26 cellular contexts compared by ENCODE assay signal in genomic region chr3:46354984-46355383, GRCh38. TPM values are rescaled to one million over a fixed set of nuclear protein-coding genes. Genes with fewer than 3 reads are reported as not detected.
DNase-seq lines count a peak whose midpoint lies in the region; ATAC-seq and TF ChIP-seq lines count a peak whose summit lies in the region.
"Had no signal": no experiment of that assay in that cellular context is flagged by ENCODE, and none has a peak within 500 bp of the region (broad histone marks: within the 10 kb centered on the region; RNA-seq: fewer than 3 reads in every experiment).

No MANE protein-coding gene starts in this region.

- H3K27me3 Mint-ChIP-seq in T-helper 1 cell treated with Interleukin-12 subunit alpha and Interleukin-12 subunit beta and Interleukin-4 antibody, amounts not matched to agents 30 μg/mL and 1 μg/mL, for 36 hours (ENCODE audit: low read depth), result peaks cover 33% of the 10 kb centered on the region
- H3K27me3 Mint-ChIP-seq in activated CD8-positive, alpha-beta T cell treated with anti-CD3 and anti-CD28 coated beads for 36 hours, result peaks cover 24% of the 10 kb centered on the region
- peaks cover 2% of the 10 kb centered on the region for H3K27me3 Mint-ChIP-seq in memory B cell
- H3K27me3 Mint-ChIP-seq: naive B cell had no signal

- no peaks in the 10 kb centered on the region for H3K9me3 Mint-ChIP-seq in T-helper 1 cell treated with Interleukin-12 subunit alpha and Interleukin-12 subunit beta and Interleukin-4 antibody, amounts not matched to agents 30 μg/mL and 1 μg/mL, for 36 hours
- H3K9me3 Mint-ChIP-seq in activated CD8-positive, alpha-beta T cell treated with anti-CD3 and anti-CD28 coated beads for 36 hours, result no peaks in the 10 kb centered on the region
- H3K9me3 Mint-ChIP-seq in memory B cell, result no peaks in the 10 kb centered on the region
- H3K9me3 Mint-ChIP-seq: activated T-cell treated with anti-CD3 and anti-CD28 coated beads, Interleukin-2, amount 50 U/mL, for 24 hours had no signal

- POLR2A ChIA-PET in activated CD8-positive, alpha-beta T cell treated with anti-CD3 and anti-CD28 coated beads for 36 hours (lab: Charles Lee), result interaction anchor here (0.8 to 1.4 kb wide), 5 partner anchors 14 to 241 kb away, joined by 3 to 4 read pairs (median 3); no protein-coding TSS in a partner anchor

- peaks cover 46% of the 10 kb centered on the region for H3K36me3 Mint-ChIP-seq in T-helper 1 cell treated with Interleukin-12 subunit alpha and Interleukin-12 subunit beta and Interleukin-4 antibody, amounts not matched to agents 30 μg/mL and 1 μg/mL, for 36 hours (ENCODE audit: low read depth)
- H3K36me3 Mint-ChIP-seq in activated CD8-positive, alpha-beta T cell treated with anti-CD3 and anti-CD28 coated beads for 36 hours (ENCODE audit: low read depth), result no peaks in the 10 kb centered on the region
- peaks cover 4% of the 10 kb centered on the region for H3K36me3 Mint-ChIP-seq in memory B cell

- DNase-seq in T-helper 1 cell (no peak), GF-D8 (lab: John Stamatoyannopoulos, UW) (peak; percentile 16), memory B cell (ENCODE audit: low spot score in 2 of 2) (no peak), T-helper 9 cell (no peak), HK-2 (ENCODE audit: unreplicated experiment) (no peak), activated gamma-delta T cell treated with Interleukin-2 at 50 U/mL for 16 hours (no peak)
- no peak for DNase-seq in activated CD8-positive, alpha-beta T cell treated with anti-CD3 and anti-CD28 coated beads for 36 hours
- DNase-seq: activated T-cell treated with anti-CD3 and anti-CD28 coated beads, Interleukin-2, amount 50 U/mL, for 24 hours; colonic mucosa; COR-L47; DMS79; mesenchymal stem cell; MV-4-11; naive B cell; NCI-H187; NCI-H526 treated with DMSO at 0.1 percent for 48 hours; retina; stimulated activated CD4-positive, alpha-beta T cell treated with anti-CD3 and anti-CD28 coated beads, Interleukin-2, amount 100 ng/mL, for 48 hours; stimulated activated naive CD4-positive, alpha-beta T cell treated with Interleukin-2 at 50 U/mL for 16 hours; thyroid gland had no signal

- TF ChIP-seq CTCF in activated CD8-positive, alpha-beta T cell treated with anti-CD3 and anti-CD28 coated beads for 36 hours (IDR thresholded peaks at IDR 0.05), result no peak

- H3K27ac Mint-ChIP-seq in T-helper 1 cell treated with Interleukin-12 subunit alpha and Interleukin-12 subunit beta and Interleukin-4 antibody, amounts not matched to agents 30 μg/mL and 1 μg/mL, for 36 hours, result peak overlapping the region; percentile 78
- H3K27ac Mint-ChIP-seq in activated CD8-positive, alpha-beta T cell treated with anti-CD3 and anti-CD28 coated beads for 36 hours, result no peak overlapping the region
- no peak overlapping the region for H3K27ac Mint-ChIP-seq in memory B cell

- CTCF ChIA-PET in activated CD8-positive, alpha-beta T cell treated with anti-CD3 and anti-CD28 coated beads for 36 hours (lab: Charles Lee), result interaction anchor here (0.8 to 1.7 kb wide), 6 partner anchors 13 to 278 kb away, joined by 3 to 5 read pairs (median 3); no protein-coding TSS in a partner anchor

- peak overlapping the region; percentile 89 for H3K4me3 Mint-ChIP-seq in T-helper 1 cell treated with Interleukin-12 subunit alpha and Interleukin-12 subunit beta and Interleukin-4 antibody, amounts not matched to agents 30 μg/mL and 1 μg/mL, for 36 hours
- peak overlapping the region; percentile 7 for H3K4me3 Mint-ChIP-seq in activated CD8-positive, alpha-beta T cell treated with anti-CD3 and anti-CD28 coated beads for 36 hours
- peak overlapping the region; percentile 88 for H3K4me3 Mint-ChIP-seq in memory B cell

- intact Hi-C loops in activated CD8-positive, alpha-beta T cell treated with anti-CD3 and anti-CD28 coated beads for 36 hours (cut with micrococcal nuclease), result no loop called here

- no peak for ATAC-seq in activated CD8-positive, alpha-beta T cell treated with anti-CD3 and anti-CD28 coated beads for 36 hours
- ATAC-seq in memory B cell (ENCODE audit: low read depth), result no peak
- ATAC-seq: GM12878, Right ventricle myocardium inferior had no signal

- peaks cover 78% of the 10 kb centered on the region for H3K4me1 Mint-ChIP-seq in T-helper 1 cell treated with Interleukin-12 subunit alpha and Interleukin-12 subunit beta and Interleukin-4 antibody, amounts not matched to agents 30 μg/mL and 1 μg/mL, for 36 hours (ENCODE audit: low read depth)
- H3K4me1 Mint-ChIP-seq in activated CD8-positive, alpha-beta T cell treated with anti-CD3 and anti-CD28 coated beads for 36 hours (ENCODE audit: low read depth), result peaks cover 51% of the 10 kb centered on the region
- peaks cover 52% of the 10 kb centered on the region for H3K4me1 Mint-ChIP-seq in memory B cell

RNA-seq across cellular contexts. Expression of gene CCR2, which starts 1.1 kb away (rescaled TPM):
- under 1 TPM; 0.81 to 0.83 TPM for total RNA-seq in activated CD8-positive, alpha-beta T cell treated with anti-CD3 and anti-CD28 coated beads for 36 hours
- total RNA-seq: HT-29, OCI-LY7, osteocyte had no signal

RNA-seq across cellular contexts. Expression of gene CCR5, which starts 15.8 kb away (rescaled TPM):
- 1 to 10 TPM; 1.7 to 2.2 TPM for total RNA-seq in activated CD8-positive, alpha-beta T cell treated with anti-CD3 and anti-CD28 coated beads for 36 hours
- total RNA-seq: HT-29, OCI-LY7, osteocyte had no signal

RNA-seq across cellular contexts. Expression of gene CCRL2, which starts 52.1 kb away (rescaled TPM):
- total RNA-seq in activated CD8-positive, alpha-beta T cell treated with anti-CD3 and anti-CD28 coated beads for 36 hours, result 1 to 10 TPM; 2.8 TPM
- total RNA-seq: osteocyte had no signal

Comparison
In these comparisons a context has a peak if more than half of its experiments do, and no peak if none do; other contexts are left out.
1. H3K4me3 Mint-ChIP-seq: peak in every context shown above with its lines; median percentile 89 in T-helper 1 cell treated with Interleukin-12 subunit alpha and Interleukin-12 subunit beta and Interleukin-4 antibody, amounts not matched to agents 30 μg/mL and 1 μg/mL, for 36 hours; 88 in memory B cell; 7 in activated CD8-positive, alpha-beta T cell treated with anti-CD3 and anti-CD28 coated beads for 36 hours.